1 cellular context compared by ENCODE assay signal in the genomic region with DNA sequence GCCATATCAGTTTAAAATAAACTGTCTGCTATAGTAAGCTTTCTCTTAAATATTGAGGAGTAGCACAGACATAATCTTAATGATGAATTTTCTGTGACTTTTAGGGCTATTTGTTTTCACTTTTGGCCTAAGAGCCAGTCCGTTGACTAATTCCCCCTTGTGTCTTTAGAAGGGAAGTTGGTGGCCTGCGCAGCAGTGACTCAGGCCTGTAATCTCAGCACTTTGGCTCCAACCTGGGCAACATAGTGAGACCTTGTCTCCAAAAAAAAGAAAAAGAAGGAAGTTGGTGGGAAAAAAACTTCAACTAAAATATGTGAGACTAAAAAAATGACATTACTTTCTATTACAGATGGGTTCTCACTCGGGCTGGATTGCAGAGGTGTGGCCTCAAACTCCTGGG.
TF ChIP-seq lines count a peak whose summit lies in the region.

No MANE protein-coding gene starts in this region.

TF ChIP-seq in endothelial cell of umbilical vein, 7 proteins besides CTCF, POLR2A, EP300 and RAD21:
- TF ChIP-seq FOS (IDR thresholded peaks at IDR 0.05; ENCODE audit: borderline replicate concordance, insufficient read depth, low read length) = peak; percentile 85
- TF ChIP-seq, protein P1, sequence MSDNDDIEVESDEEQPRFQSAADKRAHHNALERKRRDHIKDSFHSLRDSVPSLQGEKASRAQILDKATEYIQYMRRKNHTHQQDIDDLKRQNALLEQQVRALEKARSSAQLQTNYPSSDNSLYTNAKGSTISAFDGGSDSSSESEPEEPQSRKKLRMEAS (IDR thresholded peaks at IDR 0.05; ENCODE audit: insufficient read depth, insufficient read length) = no peak
- TF ChIP-seq EZH2 (IDR thresholded peaks at IDR 0.05; ENCODE audit: borderline replicate concordance, low read depth, low read length, severe bottlenecking) = no peak
- peak; percentile 18 for TF ChIP-seq POLR2AphosphoS5 (IDR thresholded peaks at IDR 0.05; ENCODE audit: insufficient read depth, low read depth, low read length)
- TF ChIP-seq GATA2 (IDR thresholded peaks at IDR 0.05; ENCODE audit: insufficient read depth, insufficient read length, low read depth, low read length) = peak; percentile 39
- peak; percentile 12 for TF ChIP-seq JUN (IDR thresholded peaks at IDR 0.05; ENCODE audit: borderline replicate concordance, insufficient read depth, insufficient read length, low read depth)
